ENCODE assay signal across 14 cellular contexts in the genomic region with DNA sequence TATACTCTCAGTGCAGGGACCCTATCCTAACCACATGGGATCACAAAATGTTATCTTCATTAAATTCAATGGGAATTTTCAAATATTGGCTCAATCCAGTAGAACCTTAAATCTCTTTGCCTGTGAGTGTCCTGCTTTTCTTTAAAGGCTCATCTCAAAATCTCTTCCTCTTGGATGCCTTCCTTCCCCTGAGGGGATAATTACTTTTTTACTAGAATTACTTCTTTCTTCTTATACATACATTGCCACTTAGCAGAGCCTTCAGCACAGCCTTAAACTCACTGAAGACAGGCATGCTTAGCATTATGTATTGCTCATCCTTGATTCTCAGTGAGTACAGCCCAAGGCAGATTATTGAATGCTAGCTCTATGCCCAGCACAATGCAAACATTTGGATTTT.
DNase-seq lines count a peak whose midpoint lies in the region; TF ChIP-seq lines count a peak whose summit lies in the region.
"Had no signal": no experiment of that assay in that cellular context is flagged by ENCODE, and none has a peak within 500 bp of the region (broad histone marks: within the 10 kb centered on the region; RNA-seq: fewer than 3 reads in every experiment).

No MANE protein-coding gene starts in this region.

- H3K4me1 ChIP-seq in parathyroid adenoma = peaks cover 11% of the 10 kb centered on the region
- H3K4me1 ChIP-seq: A549, Caco-2 had no signal

- H2AFZ ChIP-seq in parathyroid adenoma = no peak overlapping the region

- H3K9ac ChIP-seq in SK-N-MC (ENCODE audit: insufficient read length) (no peak overlapping the region), parathyroid adenoma (no peak overlapping the region)

- no peak overlapping the region for H3K4me2 ChIP-seq in parathyroid adenoma (ENCODE audit: low read length)
- H3K4me2 ChIP-seq: A549 had no signal

- H3K27me3 ChIP-seq in parathyroid adenoma (ENCODE audit: control insufficient read depth, insufficient read depth, low read length) = no peaks in the 10 kb centered on the region

- TF ChIP-seq CTCF in LNCaP clone FGC (IDR thresholded peaks at IDR 0.05; ENCODE audit: control insufficient read depth, extremely low read depth, insufficient read depth) = no peak
- TF ChIP-seq CTCF in parathyroid adenoma (IDR thresholded peaks at IDR 0.05) = no peak

- H3K79me2 ChIP-seq in parathyroid adenoma = no peaks in the 10 kb centered on the region

- H3K27ac ChIP-seq in SK-N-MC = no peak overlapping the region
- H3K27ac ChIP-seq in parathyroid adenoma = peak overlapping the region; percentile 37
- H3K27ac ChIP-seq: A549 had no signal

- H3K36me3 ChIP-seq in SK-N-MC (ENCODE audit: insufficient read depth, low read length) = no peaks in the 10 kb centered on the region
- no peaks in the 10 kb centered on the region for H3K36me3 ChIP-seq in parathyroid adenoma (ENCODE audit: control insufficient read depth, insufficient read depth, low read length)

- H3K4me3 ChIP-seq in LNCaP clone FGC (ENCODE audit: low read depth, low read length) (peak overlapping the region; percentile 17), SK-N-MC (no peak overlapping the region), parathyroid adenoma (ENCODE audit: low read depth, low read length) (no peak overlapping the region)
- H3K4me3 ChIP-seq: A549 had no signal

- DNase-seq in COLO829 (ENCODE audit: low spot score) (peak; percentile 7), LNCaP clone FGC (ENCODE audit: low read depth) (peak; percentile 66), SK-N-MC (ENCODE audit: low read depth, low spot score) (peak; percentile 76), kidney tubule cell (ENCODE audit: low spot score) (no peak), T-helper 9 cell (no peak)
- no peak for DNase-seq in activated naive CD4-positive, alpha-beta T cell treated with Interleukin-2 at 50 U/mL for 16 hours
- DNase-seq: Caco-2; CD8-positive, alpha-beta T cell; DND-41; GDM1; HCEC 1CT; HFFc6 had no signal

- H3K9me3 ChIP-seq in SK-N-MC (ENCODE audit: low read depth, low read length) = no peaks in the 10 kb centered on the region
- H3K9me3 ChIP-seq in parathyroid adenoma (ENCODE audit: control insufficient read depth, low read length) = no peaks in the 10 kb centered on the region
- H3K9me3 ChIP-seq: A549, Caco-2 had no signal

Comparison
In these comparisons a context has a peak if more than half of its experiments do, and no peak if none do; other contexts are left out.
1. DNase-seq: peak in COLO829 (single experiment), LNCaP clone FGC (single experiment) and SK-N-MC (single experiment); none in kidney tubule cell (single experiment), activated naive CD4-positive, alpha-beta T cell treated with Interleukin-2 at 50 U/mL for 16 hours (single experiment) and T-helper 9 cell (single experiment).